1 cellular context compared by ENCODE assay signal in the genomic region with DNA sequence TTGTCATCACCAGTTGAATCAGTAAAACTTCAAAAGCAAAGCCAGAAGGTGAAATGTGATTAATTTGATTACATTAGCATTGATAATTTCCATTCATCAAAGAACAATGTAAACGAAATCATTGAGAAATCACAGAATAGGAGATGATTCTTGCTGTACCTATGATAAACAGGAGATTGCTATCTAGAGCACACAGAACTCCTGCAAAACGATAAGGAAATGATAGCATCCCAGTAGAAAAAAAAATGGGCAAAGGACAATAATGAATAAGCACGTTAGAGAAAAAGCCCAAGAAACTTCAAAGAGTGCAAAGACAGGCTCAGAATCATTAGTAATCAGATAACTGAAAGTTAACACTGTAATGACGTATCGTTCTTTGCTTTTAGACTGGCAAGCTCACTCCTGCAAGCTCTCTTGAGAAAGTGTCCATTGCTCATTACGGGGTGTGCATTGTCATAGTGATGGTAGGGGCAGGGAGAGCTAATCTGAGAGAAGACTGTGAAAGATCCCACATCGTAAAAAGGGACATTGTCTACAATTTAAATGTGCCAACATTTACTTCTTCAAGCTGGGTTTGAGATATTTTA.
TF ChIP-seq lines count a peak whose summit lies in the region.

No MANE protein-coding gene starts in this region.

TF ChIP-seq in HEK293T, 16 proteins besides CTCF, POLR2A, EP300 and RAD21 (continued from another document):
- TF ChIP-seq PKNOX1 (IDR thresholded peaks at IDR 0.05) (no peak), L3MBTL2 (conservative IDR thresholded peaks at IDR 0.05) (no peak)
TF ChIP-seq in HEK293T: peak in this region for 0.
